Comparison of ENCODE assay signal across 16 cellular contexts in the genomic region with DNA sequence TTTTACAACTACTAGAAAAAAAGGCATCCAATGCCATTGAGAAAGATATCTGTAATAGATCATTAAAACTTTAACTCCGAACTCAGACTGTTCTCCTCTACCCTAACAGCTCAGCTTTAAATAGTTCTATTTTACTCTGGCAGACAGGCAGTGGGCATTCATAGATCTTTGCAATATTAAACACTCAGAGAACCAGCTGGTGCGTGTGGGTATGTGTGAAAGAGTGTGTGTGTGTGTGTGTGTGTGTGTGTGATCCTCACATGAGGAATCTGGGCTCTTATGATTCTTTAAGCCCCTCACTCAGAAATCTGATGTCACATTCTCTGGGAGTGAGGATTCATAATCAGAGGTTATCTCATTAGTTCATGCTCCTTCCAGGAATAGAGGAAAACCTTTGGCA.
DNase-seq lines count a peak whose midpoint lies in the region; ATAC-seq and TF ChIP-seq lines count a peak whose summit lies in the region.
"Had no signal": no experiment of that assay in that cellular context is flagged by ENCODE, and none has a peak within 500 bp of the region (broad histone marks: within the 10 kb centered on the region; RNA-seq: fewer than 3 reads in every experiment).

No MANE protein-coding gene starts in this region.

- peaks cover 2% of the 10 kb centered on the region for H3K27me3 Mint-ChIP-seq in GM23338 (ENCODE audit: insufficient read depth, low read depth, poor library complexity)
- H3K27me3 Mint-ChIP-seq: B cell; CD4-positive, alpha-beta T cell had no signal

- H4K20me1 ChIP-seq in GM23338 (replicated peaks; ENCODE audit: insufficient read depth), result no peaks in the 10 kb centered on the region
- H4K20me1 ChIP-seq: BLaER1 treated with 17β-estradiol and CSF1 and Interleukin-3, amounts not matched to agents 10 nM and 100 nM had no signal

- DNase-seq in Ammon's horn (ENCODE audit: low spot score), result peak; percentile 23
- DNase-seq in GM23338 (ENCODE audit: low spot score), result no peak
- peak; percentile 38 for DNase-seq in superior temporal gyrus (ENCODE audit: extremely low spot score)
- DNase-seq in stimulated activated effector memory CD8-positive, alpha-beta T cell treated with anti-CD3 and anti-CD28 coated beads, Interleukin-12 subunit alpha, Interleukin-12 subunit beta, amount 100 ng/mL, for 72 hours (ENCODE audit: low spot score in 2 of 2), result no peak
- no peak for DNase-seq in T-helper 1 cell
- DNase-seq: 8988T; ACHN; Caco-2; Calu3; CD4-positive, alpha-beta T cell; CD8-positive, alpha-beta T cell; DMS79 treated with DMSO at 0.1 percent for 48 hours; GF-D8 had no signal

- H3K36me3 Mint-ChIP-seq in GM23338 (ENCODE audit: low read depth), result no peaks in the 10 kb centered on the region
- no peaks in the 10 kb centered on the region for H3K36me3 Mint-ChIP-seq in stimulated activated effector memory CD8-positive, alpha-beta T cell treated with anti-CD3 and anti-CD28 coated beads, Interleukin-12 subunit alpha, Interleukin-12 subunit beta, amount 100 ng/mL, for 72 hours
- H3K36me3 Mint-ChIP-seq: CD8-positive, alpha-beta T cell had no signal

- H3K36me3 ChIP-seq in GM23338 (ENCODE audit: insufficient read depth), result no peaks in the 10 kb centered on the region
- H3K36me3 ChIP-seq: BLaER1 treated with 17β-estradiol and CSF1 and Interleukin-3, amounts not matched to agents 10 nM and 100 nM had no signal

- no peaks in the 10 kb centered on the region for H3K9me2 ChIP-seq in GM23338 (ENCODE audit: insufficient read depth)

- H3F3A ChIP-seq in GM23338 (replicated peaks; ENCODE audit: low read depth), result no peaks in the 10 kb centered on the region

- no peak overlapping the region for H2AFZ ChIP-seq in GM23338

- no peak overlapping the region for H3K4me3 Mint-ChIP-seq in GM23338
- H3K4me3 Mint-ChIP-seq in stimulated activated effector memory CD8-positive, alpha-beta T cell treated with anti-CD3 and anti-CD28 coated beads, Interleukin-12 subunit alpha, Interleukin-12 subunit beta, amount 100 ng/mL, for 72 hours, result no peak overlapping the region
- H3K4me3 Mint-ChIP-seq: B cell; CD4-positive, alpha-beta T cell; CD8-positive, alpha-beta T cell had no signal

- peaks cover 12% of the 10 kb centered on the region; the same call in 2 of the 3 replicates for H3K4me1 Mint-ChIP-seq in GM23338
- H3K4me1 Mint-ChIP-seq in stimulated activated effector memory CD8-positive, alpha-beta T cell treated with anti-CD3 and anti-CD28 coated beads, Interleukin-12 subunit alpha, Interleukin-12 subunit beta, amount 100 ng/mL, for 72 hours, result no peaks in the 10 kb centered on the region
- H3K4me1 Mint-ChIP-seq: B cell had no signal

- TF ChIP-seq CTCF in GM23338 (conservative IDR thresholded peaks at IDR 0.05; ENCODE audit: low read depth in 2 of 2), result no peak

- no peak overlapping the region for H3K4me3 ChIP-seq in GM23338
- H3K4me3 ChIP-seq: BLaER1 treated with 17β-estradiol and CSF1 and Interleukin-3, amounts not matched to agents 10 nM and 100 nM had no signal

- H3K9me3 Mint-ChIP-seq in GM23338, result no peaks in the 10 kb centered on the region
- no peaks in the 10 kb centered on the region for H3K9me3 Mint-ChIP-seq in stimulated activated effector memory CD8-positive, alpha-beta T cell treated with anti-CD3 and anti-CD28 coated beads, Interleukin-12 subunit alpha, Interleukin-12 subunit beta, amount 100 ng/mL, for 72 hours
- H3K9me3 Mint-ChIP-seq: CD4-positive, alpha-beta T cell; CD8-positive, alpha-beta T cell had no signal

- no peak for ATAC-seq in GM23338
- ATAC-seq in stimulated activated effector memory CD8-positive, alpha-beta T cell treated with anti-CD3 and anti-CD28 coated beads, Interleukin-12 subunit alpha, Interleukin-12 subunit beta, amount 100 ng/mL, for 72 hours, result no peak
- ATAC-seq: CD8-positive, alpha-beta T cell had no signal

- H3K4me1 ChIP-seq in GM23338 (ENCODE audit: insufficient read depth), result peaks cover 19% of the 10 kb centered on the region; the same call in 1 of the 2 replicates
- H3K4me1 ChIP-seq: BLaER1 treated with 17β-estradiol and CSF1 and Interleukin-3, amounts not matched to agents 10 nM and 100 nM; Caco-2 had no signal

- H3K4me2 ChIP-seq in GM23338, result no peak overlapping the region
- H3K4me2 ChIP-seq: BLaER1 treated with 17β-estradiol and CSF1 and Interleukin-3, amounts not matched to agents 10 nM and 100 nM had no signal

- no peaks in the 10 kb centered on the region for H3K79me2 ChIP-seq in GM23338 (replicated peaks; ENCODE audit: insufficient read depth)

- H3K27ac Mint-ChIP-seq in GM23338, result peak overlapping the region; percentile 71
- no peak overlapping the region for H3K27ac Mint-ChIP-seq in stimulated activated effector memory CD8-positive, alpha-beta T cell treated with anti-CD3 and anti-CD28 coated beads, Interleukin-12 subunit alpha, Interleukin-12 subunit beta, amount 100 ng/mL, for 72 hours
- H3K27ac Mint-ChIP-seq: B cell; CD4-positive, alpha-beta T cell; CD8-positive, alpha-beta T cell had no signal

- H3K27me3 ChIP-seq in GM23338 (ENCODE audit: insufficient read depth), result no peaks in the 10 kb centered on the region
- H3K27me3 ChIP-seq: BLaER1 treated with 17β-estradiol and CSF1 and Interleukin-3, amounts not matched to agents 10 nM and 100 nM had no signal

- H3K27ac ChIP-seq in GM23338 (ENCODE audit: low read depth), result no peak overlapping the region
- H3K27ac ChIP-seq: BLaER1 treated with 17β-estradiol and CSF1 and Interleukin-3, amounts not matched to agents 10 nM and 100 nM; C4-2B had no signal

TF ChIP-seq in GM23338, 12 proteins besides CTCF, POLR2A, EP300 and RAD21 (continues in another document):
- TF ChIP-seq STAT1 (IDR thresholded peaks at IDR 0.05; ENCODE audit: unreplicated experiment) (no peak), NANOG (IDR thresholded peaks at IDR 0.05; ENCODE audit: borderline replicate concordance) (no peak), ZNF331 (CRISPR knock-in tag; IDR thresholded peaks at IDR 0.05; ENCODE audit: low read depth) (no peak), ZNF114 (CRISPR knock-in tag; IDR thresholded peaks at IDR 0.05) (no peak), EZH2 (IDR thresholded peaks at IDR 0.05; ENCODE audit: low read depth, unreplicated experiment) (no peak), CREB1 (CRISPR knock-in tag; IDR thresholded peaks at IDR 0.05; ENCODE audit: low read depth) (no peak)
- TF ChIP-seq, protein P1, sequence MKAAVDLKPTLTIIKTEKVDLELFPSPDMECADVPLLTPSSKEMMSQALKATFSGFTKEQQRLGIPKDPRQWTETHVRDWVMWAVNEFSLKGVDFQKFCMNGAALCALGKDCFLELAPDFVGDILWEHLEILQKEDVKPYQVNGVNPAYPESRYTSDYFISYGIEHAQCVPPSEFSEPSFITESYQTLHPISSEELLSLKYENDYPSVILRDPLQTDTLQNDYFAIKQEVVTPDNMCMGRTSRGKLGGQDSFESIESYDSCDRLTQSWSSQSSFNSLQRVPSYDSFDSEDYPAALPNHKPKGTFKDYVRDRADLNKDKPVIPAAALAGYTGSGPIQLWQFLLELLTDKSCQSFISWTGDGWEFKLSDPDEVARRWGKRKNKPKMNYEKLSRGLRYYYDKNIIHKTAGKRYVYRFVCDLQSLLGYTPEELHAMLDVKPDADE (IDR thresholded peaks at IDR 0.05), result no peak

Comparison
In these comparisons a context has a peak if more than half of its experiments do, and no peak if none do; other contexts are left out.
1. DNase-seq: peak in Ammon's horn (single experiment) and superior temporal gyrus (single experiment); none in GM23338 (single experiment), stimulated activated effector memory CD8-positive, alpha-beta T cell treated with anti-CD3 and anti-CD28 coated beads, Interleukin-12 subunit alpha, Interleukin-12 subunit beta, amount 100 ng/mL, for 72 hours (0 of 2) and T-helper 1 cell (0 of 5).